In genomic region chr1:198677027-198677426, GRCh38 we compare ENCODE assay signal across 14 cellular contexts. TPM values are rescaled to one million over a fixed set of nuclear protein-coding genes. Genes with fewer than 3 reads are reported as not detected.
DNase-seq lines count a peak whose midpoint lies in the region; ATAC-seq and TF ChIP-seq lines count a peak whose summit lies in the region.
"Had no signal": no experiment of that assay in that cellular context is flagged by ENCODE, and none has a peak within 500 bp of the region (broad histone marks: within the 10 kb centered on the region; RNA-seq: fewer than 3 reads in every experiment).

No MANE protein-coding gene starts in this region.

- no TSS peak for BruUV-seq in Panc1 (replicated peaks; lab: Mats Ljungman, UMichigan)

- H3K27me3 ChIP-seq in Panc1 (ENCODE audit: control insufficient read depth, insufficient read depth, low read length) (no peaks in the 10 kb centered on the region), thymus (ENCODE audit: control insufficient read depth, insufficient read depth) (no peaks in the 10 kb centered on the region), stomach (no peaks in the 10 kb centered on the region)

- peaks cover 37% of the 10 kb centered on the region for H3K36me3 Mint-ChIP-seq in activated naive CD4-positive, alpha-beta T cell treated with anti-CD3 and anti-CD28 coated beads, Interleukin-2, amount 50 U/mL, for 24 hours
- peaks cover 81% of the 10 kb centered on the region for H3K36me3 Mint-ChIP-seq in central memory CD8-positive, alpha-beta T cell (ENCODE audit: insufficient read depth)

- no peaks in the 10 kb centered on the region for H3K9me3 Mint-ChIP-seq in activated naive CD4-positive, alpha-beta T cell treated with anti-CD3 and anti-CD28 coated beads, Interleukin-2, amount 50 U/mL, for 24 hours
- H3K9me3 Mint-ChIP-seq in central memory CD8-positive, alpha-beta T cell, result no peaks in the 10 kb centered on the region

- peak overlapping the region; percentile 82 for H3K4me3 Mint-ChIP-seq in activated naive CD4-positive, alpha-beta T cell treated with anti-CD3 and anti-CD28 coated beads, Interleukin-2, amount 50 U/mL, for 24 hours
- H3K4me3 Mint-ChIP-seq in central memory CD8-positive, alpha-beta T cell, result peak overlapping the region; percentile 79

- H3K27ac ChIP-seq in Panc1 (ENCODE audit: low read length) (peak overlapping the region; percentile 39; the same call in 1 of the 2 replicates), thymus (ENCODE audit: low read depth) (peak overlapping the region; percentile 33), stomach (peak overlapping the region in 2 of 5 donors; percentile 2 to 24)
- H3K27ac ChIP-seq: coronary artery had no signal

- ATAC-seq in Panc1, result no peak
- ATAC-seq in central memory CD8-positive, alpha-beta T cell (replicated peaks; ENCODE audit: extremely low read depth, poor library complexity, severe bottlenecking), result no peak

- CTCF ChIA-PET in Panc1 (lab: Charles Lee), result no interaction called here

- POLR2A ChIA-PET in Panc1 (lab: Charles Lee), result no interaction called here

- H3K27me3 Mint-ChIP-seq in activated naive CD4-positive, alpha-beta T cell treated with anti-CD3 and anti-CD28 coated beads, Interleukin-2, amount 50 U/mL, for 24 hours, result no peaks in the 10 kb centered on the region
- H3K27me3 Mint-ChIP-seq in central memory CD8-positive, alpha-beta T cell, result no peaks in the 10 kb centered on the region

- 91% methylated on average over 1 of the region's 1 CpG for WGBS in thymus
- WGBS in stomach, 5 donors, result 21 to 70% (median 51%) methylated on average over 1 of the region's 1 CpG

- H3K9me3 ChIP-seq in Panc1 (ENCODE audit: control insufficient read depth, insufficient read depth, low read depth, low read length), result no peaks in the 10 kb centered on the region
- no peaks in the 10 kb centered on the region for H3K9me3 ChIP-seq in thymus (ENCODE audit: control insufficient read depth)
- no peaks in the 10 kb centered on the region for H3K9me3 ChIP-seq in stomach

- TF ChIP-seq EP300 in stomach (IDR thresholded peaks at IDR 0.05), result no peak

- no peaks in the 10 kb centered on the region for H3K36me3 ChIP-seq in Panc1 (ENCODE audit: control insufficient read depth, insufficient read depth, low read length)
- H3K36me3 ChIP-seq in thymus (ENCODE audit: control insufficient read depth, insufficient read depth), result peaks cover 13% of the 10 kb centered on the region
- H3K36me3 ChIP-seq in stomach, result no peaks in the 10 kb centered on the region

- peaks cover 82% of the 10 kb centered on the region for H3K4me1 Mint-ChIP-seq in activated naive CD4-positive, alpha-beta T cell treated with anti-CD3 and anti-CD28 coated beads, Interleukin-2, amount 50 U/mL, for 24 hours
- H3K4me1 Mint-ChIP-seq in central memory CD8-positive, alpha-beta T cell, result peaks cover 69% of the 10 kb centered on the region

- H3K4me3 ChIP-seq in Panc1 (ENCODE audit: low read depth in 2 of 2, low read length in 2 of 2) (no peak overlapping the region), thymus (ENCODE audit: low read length) (no peak overlapping the region), stomach (no peak overlapping the region)
- H3K4me3 ChIP-seq: coronary artery had no signal

- peaks cover 13% of the 10 kb centered on the region for H3K4me1 ChIP-seq in Panc1 (ENCODE audit: control insufficient read depth, insufficient read depth, low read length)
- peaks cover 27% of the 10 kb centered on the region for H3K4me1 ChIP-seq in thymus (ENCODE audit: control insufficient read depth, insufficient read depth, low read length)
- peaks cover 0 to 9% (median 6%) of the 10 kb centered on the region in 4 donors for H3K4me1 ChIP-seq in stomach

- peak overlapping the region; percentile 98 for H3K27ac Mint-ChIP-seq in activated naive CD4-positive, alpha-beta T cell treated with anti-CD3 and anti-CD28 coated beads, Interleukin-2, amount 50 U/mL, for 24 hours
- H3K27ac Mint-ChIP-seq in central memory CD8-positive, alpha-beta T cell (ENCODE audit: low read depth), result peak overlapping the region; percentile 98

- no peak for DNase-seq in activated naive CD4-positive, alpha-beta T cell treated with Interleukin-2 at 50 U/mL for 16 hours
- DNase-seq in Panc1 (ENCODE audit: low read depth, low spot score), result no peak
- DNase-seq in central memory CD8-positive, alpha-beta T cell (ENCODE audit: low spot score in 2 of 2), result no peak
- DNase-seq in NCI-H2171 treated with DMSO at 0.1 percent for 48 hours (lab: John Stamatoyannopoulos, UW), result no peak
- DNase-seq in stomach, result no peak
- DNase-seq in iPS-NIHi7 (ENCODE audit: extremely low spot score), result no peak
- DNase-seq: NCI-H1092; SHP77 treated with DMSO at 0.1 percent for 48 hours; stimulated activated CD4-positive, alpha-beta T cell treated with anti-CD3 and anti-CD28 coated beads, Interleukin-1b, Interleukin-23, amount 100 ng/mL, for 48 hours had no signal

- TF ChIP-seq POLR2A in stomach (IDR thresholded peaks at IDR 0.05), result no peak

- no peak for TF ChIP-seq CTCF in Panc1 (IDR thresholded peaks at IDR 0.05)
- no peak for TF ChIP-seq CTCF in stomach (IDR thresholded peaks at IDR 0.05)

- intact Hi-C loops in Panc1 (cut with micrococcal nuclease; ENCODE audit: unreplicated experiment), result no loop called here
- intact Hi-C loops in stomach (cut with DNase I; ENCODE audit: low total_unique reads), result no loop called here

- in situ Hi-C loops in Panc1 (cut with HindIII; ENCODE audit: low pct_unique_long_range_greater_than_20kb, low sequenced_read_pairs), result no loop called here

RNA-seq across cellular contexts. Expression of gene PTPRC, which starts 38.2 kb away (rescaled TPM):
- total RNA-seq in Panc1 (2021; ENCODE audit: unreplicated experiment), result 1.4 TPM
- not detected for polyA plus RNA-seq in Panc1 (2012; ENCODE audit: insufficient read length)
- polyA plus RNA-seq in thymus, result 130 TPM
- 10 to 100 TPM in 4 of 5 donors, under 1 TPM in 1; 0.58 to 50.9 (median 25.4) TPM for total RNA-seq in stomach
- 1 to 10 TPM; 2.8 to 5.3 (median 3.0) TPM for polyA plus RNA-seq in stomach
- total RNA-seq: Daoy, H7 had no signal
